13 cellular contexts compared by ENCODE assay signal in genomic region chr10:93999401-93999851, GRCh38. TPM values are rescaled to one million over a fixed set of nuclear protein-coding genes. Genes with fewer than 3 reads are reported as not detected.
A peak's percentile ranks its signal among the peaks of the same experiment; 100 is the strongest.
DNase-seq lines count a peak whose midpoint lies in the region; FAIRE-seq and TF ChIP-seq lines count a peak whose summit lies in the region.
"Had no signal": no experiment of that assay in that cellular context is flagged by ENCODE, and none has a peak within 500 bp of the region (broad histone marks: within the 10 kb centered on the region; RNA-seq: fewer than 3 reads in every experiment).

No MANE protein-coding gene starts in this region.

- no peak overlapping the region for H3K9ac ChIP-seq in kidney (ENCODE audit: low read length in 2 of 2)

- H3K4me3 ChIP-seq in retinal pigment epithelial cell (ENCODE audit: low read length) (no peak overlapping the region), kidney (ENCODE audit: low read length in 2 of 2) (no peak overlapping the region)
- H3K4me3 ChIP-seq: gastrocnemius medialis, HAP-1 had no signal

- no peaks in the 10 kb centered on the region for H3K9me3 ChIP-seq in kidney (ENCODE audit: control insufficient read depth in 1 of 2, low read length in 2 of 2)
- H3K9me3 ChIP-seq: gastrocnemius medialis, HAP-1 had no signal

- DNase-seq in EL (peak; percentile 77), astrocyte of the hippocampus (ENCODE audit: low read depth, low spot score) (peak; percentile 81), iris pigment epithelial cell (ENCODE audit: low read depth) (peak; percentile 40), retinal pigment epithelial cell (ENCODE audit: low read depth) (peak; percentile 71), NCI-H128 (lab: John Stamatoyannopoulos, UW; ENCODE audit: unreplicated experiment) (no peak), kidney (no peak), CD14-positive monocyte (ENCODE audit: low spot score) (no peak), cerebellar cortex (ENCODE audit: low spot score) (no peak)
- DNase-seq: activated naive CD4-positive, alpha-beta T cell treated with anti-CD3 and anti-CD28 coated beads for 36 hours; NCI-H446 treated with DMSO at 0.1 percent for 48 hours; stimulated activated naive CD4-positive, alpha-beta T cell had no signal

- FAIRE-seq in kidney (lab: Jason Lieb, UNC): no peak

- H3K4me3 Mint-ChIP-seq in CD14-positive monocyte: no peak overlapping the region
- H3K4me3 Mint-ChIP-seq: activated naive CD4-positive, alpha-beta T cell treated with anti-CD3 and anti-CD28 coated beads for 36 hours had no signal

- no peaks in the 10 kb centered on the region for H3K4me1 ChIP-seq in kidney (ENCODE audit: control insufficient read depth in 1 of 2, insufficient read depth in 1 of 2, low read depth in 1 of 2, low read length in 2 of 2)

- peaks cover 0 to 3% (median 2%) of the 10 kb centered on the region in 7 donors for H3K9me3 Mint-ChIP-seq in CD14-positive monocyte
- H3K9me3 Mint-ChIP-seq: activated naive CD4-positive, alpha-beta T cell treated with anti-CD3 and anti-CD28 coated beads for 36 hours had no signal

- H3K4me1 Mint-ChIP-seq in CD14-positive monocyte: no peaks in the 10 kb centered on the region

- peaks cover 19 to 36% (median 30%) of the 10 kb centered on the region in 3 donors for H3K27me3 Mint-ChIP-seq in CD14-positive monocyte (ENCODE audit: low read depth in 3 of 3)

- no peaks in the 10 kb centered on the region for H3K36me3 Mint-ChIP-seq in CD14-positive monocyte

- no peak overlapping the region for H3K27ac Mint-ChIP-seq in CD14-positive monocyte
- H3K27ac Mint-ChIP-seq: activated naive CD4-positive, alpha-beta T cell treated with anti-CD3 and anti-CD28 coated beads for 36 hours had no signal

- no peaks in the 10 kb centered on the region for H3K36me3 ChIP-seq in kidney (ENCODE audit: control insufficient read depth in 1 of 2, insufficient read depth in 2 of 2, low read length in 2 of 2)
- H3K36me3 ChIP-seq: gastrocnemius medialis, HAP-1 had no signal

- peak; percentile 19 for TF ChIP-seq CTCF in retinal pigment epithelial cell (conservative IDR thresholded peaks at IDR 0.05; ENCODE audit: low read depth, low read length)
- no peak for TF ChIP-seq CTCF in kidney (IDR thresholded peaks at IDR 0.05; ENCODE audit: borderline replicate concordance, extremely low read depth, insufficient read depth)
- TF ChIP-seq CTCF in CD14-positive monocyte (IDR thresholded peaks at IDR 0.05): no peak

- intact Hi-C loops in kidney (cut with DNase I): no loop called here
- intact Hi-C loops in CD14-positive monocyte (cut with micrococcal nuclease): no loop called here

- H3K27ac ChIP-seq in kidney (ENCODE audit: low read depth in 2 of 2, low read length in 2 of 2): no peak overlapping the region

RNA-seq across cellular contexts. Expression of gene PLCE1, which starts 5.7 kb away (rescaled TPM):
- 8.7 TPM for total RNA-seq in kidney
- 5.9 TPM for polyA plus RNA-seq in kidney (ENCODE audit: insufficient read depth, low read depth, low replicate concordance)
- under 1 TPM; 0.02 TPM for polyA plus RNA-seq in CD14-positive monocyte

Comparison
In these comparisons a context has a peak if more than half of its experiments do, and no peak if none do; other contexts are left out.
1. DNase-seq: peak in EL (single experiment), astrocyte of the hippocampus (single experiment), iris pigment epithelial cell (single experiment) and retinal pigment epithelial cell (single experiment); none in NCI-H128 (single experiment), kidney (single experiment), CD14-positive monocyte (single experiment) and cerebellar cortex (single experiment).